ENCODE assay signal across 6 cellular contexts in the genomic region with DNA sequence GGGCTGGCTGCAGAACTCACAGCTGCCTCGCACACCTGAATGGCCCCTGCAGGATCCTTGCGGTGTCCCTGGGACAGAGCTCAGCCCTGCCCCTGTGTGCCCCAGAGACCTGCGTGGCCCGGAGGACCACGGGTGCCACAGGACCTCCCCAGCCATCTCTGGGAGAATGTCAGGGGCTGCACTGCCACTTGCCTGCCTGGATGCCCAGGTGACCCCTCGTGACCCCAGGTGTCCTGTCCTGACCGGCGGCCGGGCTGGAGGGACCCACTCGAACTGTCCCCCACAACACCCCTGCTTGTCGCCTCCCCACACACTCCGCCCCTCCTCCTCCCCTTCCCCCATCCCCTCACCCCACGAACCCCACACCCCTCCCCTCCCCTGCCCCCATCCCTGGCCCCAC. TPM values are rescaled to one million over a fixed set of nuclear protein-coding genes. Genes with fewer than 3 reads are reported as not detected.
"Had no signal": no experiment of that assay in that cellular context is flagged by ENCODE, and none has a peak within 500 bp of the region (broad histone marks: within the 10 kb centered on the region; RNA-seq: fewer than 3 reads in every experiment).

No MANE protein-coding gene starts in this region.

RNA-seq across cellular contexts. Expression of a gene that starts 1.9 kb away (rescaled TPM):
- total RNA-seq: HepG2, HT-29, HT1080, IMR-90, K562 had no signal
- polyA plus RNA-seq: HepG2, IgD-negative memory B cell, IMR-90 had no signal
